8 cellular contexts compared by ENCODE assay signal in the genomic region with DNA sequence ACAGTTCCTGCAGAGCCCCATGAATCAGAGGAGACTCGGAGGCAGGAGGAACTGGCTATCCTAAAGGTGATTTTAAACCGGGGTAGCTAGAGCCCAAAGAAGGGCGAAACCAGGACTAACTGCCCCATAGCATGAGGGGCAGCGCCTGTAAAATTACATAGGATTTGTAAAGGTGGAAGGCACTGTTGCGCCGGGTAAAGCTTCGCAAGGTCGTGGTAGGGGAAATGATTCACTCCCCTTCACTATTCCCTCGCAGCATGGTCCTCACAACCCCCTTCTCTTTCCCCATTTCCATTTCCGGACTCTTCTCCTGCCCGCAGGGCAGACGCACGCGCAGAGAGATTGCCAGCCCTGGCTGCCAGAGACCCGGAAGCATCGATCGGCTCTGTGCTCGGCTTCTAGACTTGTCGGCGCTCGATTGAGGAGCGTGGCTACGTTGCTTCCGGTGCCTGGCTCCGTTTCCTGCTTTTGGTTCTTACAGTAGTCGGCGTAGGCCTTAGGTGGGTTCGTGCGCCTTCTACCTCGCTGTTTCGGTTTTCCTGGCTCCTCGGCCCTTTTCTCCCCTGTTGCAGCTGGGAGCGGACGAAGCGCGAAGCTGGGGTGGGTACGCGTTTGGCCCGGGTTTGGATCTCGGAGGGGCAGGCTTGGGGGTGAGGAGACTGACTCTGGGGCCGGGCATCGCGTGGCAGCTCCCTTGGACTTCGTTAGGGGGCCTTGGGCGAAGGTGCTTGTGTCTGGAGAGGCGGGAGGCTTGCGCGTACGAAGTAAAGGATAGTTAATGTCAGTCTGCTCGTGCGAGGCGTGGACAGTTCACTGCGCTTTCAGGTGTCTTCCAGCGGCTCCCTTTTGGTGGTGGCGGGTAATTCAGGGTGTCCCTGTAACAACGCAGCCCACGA. TPM values are rescaled to one million over a fixed set of nuclear protein-coding genes. Genes with fewer than 3 reads are reported as not detected.
DNase-seq lines count a peak whose midpoint lies in the region; FAIRE-seq and TF ChIP-seq lines count a peak whose summit lies in the region.

A gene (plus strand): TSS at position 462 of the 896 bp plus-strand sequence. CDS start 1,677 bp downstream, outside the sequence.

- H3F3A ChIP-seq in Loucy (ENCODE audit: low read depth): peaks cover 5% of the 10 kb centered on the region; the same call in 1 of the 2 replicates

- H3K4me2 ChIP-seq in Loucy (ENCODE audit: low read depth, low read length, poor library complexity, severe bottlenecking): peak within 1 kb of the TSS; percentile 92

- TF ChIP-seq POLR2A in H54 (IDR thresholded peaks at IDR 0.05; ENCODE audit: low read depth, low read length): peak; percentile 75
- peak; percentile 85 for TF ChIP-seq POLR2A in Raji (IDR thresholded peaks at IDR 0.05; ENCODE audit: insufficient read depth, low read depth, low read length)

- peak within 1 kb of the TSS; percentile 99 to 100 (median 99) for H3K4me3 Mint-ChIP-seq in nephron
- peak within 1 kb of the TSS; percentile 99 for H3K4me3 Mint-ChIP-seq in stimulated activated naive CD8-positive, alpha-beta T cell treated with anti-CD3 and anti-CD28 coated beads, Interleukin-15, Interleukin-2, amounts not matched to agents 100 ng/mL and 50 ng/mL, for 24 hours

- no peaks in the 10 kb centered on the region for H3K9me3 Mint-ChIP-seq in nephron
- peaks cover 9% of the 10 kb centered on the region for H3K9me3 Mint-ChIP-seq in stimulated activated naive CD8-positive, alpha-beta T cell treated with anti-CD3 and anti-CD28 coated beads, Interleukin-15, Interleukin-2, amounts not matched to agents 100 ng/mL and 50 ng/mL, for 24 hours

- peak within 1 kb of the TSS; percentile 99 for H2AFZ ChIP-seq in Loucy (ENCODE audit: low read length)

- peaks cover 20% of the 10 kb centered on the region for H3K4me1 Mint-ChIP-seq in nephron
- H3K4me1 Mint-ChIP-seq in stimulated activated naive CD8-positive, alpha-beta T cell treated with anti-CD3 and anti-CD28 coated beads, Interleukin-15, Interleukin-2, amounts not matched to agents 100 ng/mL and 50 ng/mL, for 24 hours (ENCODE audit: low read depth): peaks cover 52% of the 10 kb centered on the region

- H3K4me3 ChIP-seq in Loucy (ENCODE audit: low read length, poor library complexity, severe bottlenecking): peak within 1 kb of the TSS; percentile 100
- peak within 1 kb of the TSS; percentile 92 for H3K4me3 ChIP-seq in fibroblast of the aortic adventitia (ENCODE audit: low read depth, low read length)

- H3K9me3 ChIP-seq in Loucy (ENCODE audit: insufficient read depth, low read depth, low read length): no peaks in the 10 kb centered on the region

- H3K4me1 ChIP-seq in Loucy (ENCODE audit: insufficient read depth, low read length, poor library complexity, severe bottlenecking): peaks cover 48% of the 10 kb centered on the region

- peaks cover 17% of the 10 kb centered on the region; the same call in 1 of the 2 replicates for H3K36me3 ChIP-seq in Loucy (ENCODE audit: insufficient read depth, low read length)

- peaks cover 46% of the 10 kb centered on the region for H3K27me3 ChIP-seq in Loucy (ENCODE audit: insufficient read depth, low read length, poor library complexity, severe bottlenecking)

- H3K9me2 ChIP-seq in Loucy (replicated peaks; ENCODE audit: low read depth, low read length): no peaks in the 10 kb centered on the region

- TF ChIP-seq CTCF in Loucy (conservative IDR thresholded peaks at IDR 0.05; ENCODE audit: low read length): no peak
- no peak for TF ChIP-seq CTCF in fibroblast of the aortic adventitia (IDR thresholded peaks at IDR 0.05; ENCODE audit: insufficient read depth, low read length)
- no peak for TF ChIP-seq CTCF in nephron (IDR thresholded peaks at IDR 0.05; ENCODE audit: unreplicated experiment in 3 of 3)

- peak within 1 kb of the TSS; percentile 93 for H3K9ac ChIP-seq in Loucy (ENCODE audit: low read depth, low read length, poor library complexity, severe bottlenecking)

- peak within 1 kb of the TSS; percentile 97 to 99 (median 98) for H3K27ac Mint-ChIP-seq in nephron
- peak within 1 kb of the TSS; percentile 98 for H3K27ac Mint-ChIP-seq in stimulated activated naive CD8-positive, alpha-beta T cell treated with anti-CD3 and anti-CD28 coated beads, Interleukin-15, Interleukin-2, amounts not matched to agents 100 ng/mL and 50 ng/mL, for 24 hours

- H4K20me1 ChIP-seq in Loucy (ENCODE audit: insufficient read depth, low read length, poor library complexity, severe bottlenecking): peaks cover 45% of the 10 kb centered on the region

- DNase-seq in EL: peak; percentile 95
- peak; percentile 71 for DNase-seq in H54 (ENCODE audit: insufficient read length, low spot score)
- peak; percentile 87 for DNase-seq in activated effector memory CD4-positive, alpha-beta T cell treated with Interleukin-2 at 50 U/mL for 16 hours
- DNase-seq in fibroblast of the aortic adventitia (ENCODE audit: low read depth): peak; percentile 96

- no peak for FAIRE-seq in H54 (lab: Jason Lieb, UNC)

- H3K79me2 ChIP-seq in Loucy (ENCODE audit: insufficient read depth, low read length): peaks cover 49% of the 10 kb centered on the region

- H3K36me3 Mint-ChIP-seq in nephron (ENCODE audit: low read depth): peaks cover 33% of the 10 kb centered on the region
- peaks cover 51% of the 10 kb centered on the region for H3K36me3 Mint-ChIP-seq in stimulated activated naive CD8-positive, alpha-beta T cell treated with anti-CD3 and anti-CD28 coated beads, Interleukin-15, Interleukin-2, amounts not matched to agents 100 ng/mL and 50 ng/mL, for 24 hours (ENCODE audit: low read depth)

- H3K27me3 Mint-ChIP-seq in nephron (ENCODE audit: low read depth): peaks cover 15% of the 10 kb centered on the region
- H3K27me3 Mint-ChIP-seq in stimulated activated naive CD8-positive, alpha-beta T cell treated with anti-CD3 and anti-CD28 coated beads, Interleukin-15, Interleukin-2, amounts not matched to agents 100 ng/mL and 50 ng/mL, for 24 hours: peaks cover 17% of the 10 kb centered on the region

RNA-seq across cellular contexts. Expression of the gene that starts here (rescaled TPM):
- total RNA-seq in fibroblast of the aortic adventitia (ENCODE audit: low replicate concordance): 50.5 and 58.6 TPM in 2 replicates

Comparison
In these comparisons a context has a peak if more than half of its experiments do, and no peak if none do; other contexts are left out.
1. Peak in every context shown above with its lines: DNase-seq and H3K4me3 ChIP-seq.